ENCODE assay signal across 8 cellular contexts in the genomic region with DNA sequence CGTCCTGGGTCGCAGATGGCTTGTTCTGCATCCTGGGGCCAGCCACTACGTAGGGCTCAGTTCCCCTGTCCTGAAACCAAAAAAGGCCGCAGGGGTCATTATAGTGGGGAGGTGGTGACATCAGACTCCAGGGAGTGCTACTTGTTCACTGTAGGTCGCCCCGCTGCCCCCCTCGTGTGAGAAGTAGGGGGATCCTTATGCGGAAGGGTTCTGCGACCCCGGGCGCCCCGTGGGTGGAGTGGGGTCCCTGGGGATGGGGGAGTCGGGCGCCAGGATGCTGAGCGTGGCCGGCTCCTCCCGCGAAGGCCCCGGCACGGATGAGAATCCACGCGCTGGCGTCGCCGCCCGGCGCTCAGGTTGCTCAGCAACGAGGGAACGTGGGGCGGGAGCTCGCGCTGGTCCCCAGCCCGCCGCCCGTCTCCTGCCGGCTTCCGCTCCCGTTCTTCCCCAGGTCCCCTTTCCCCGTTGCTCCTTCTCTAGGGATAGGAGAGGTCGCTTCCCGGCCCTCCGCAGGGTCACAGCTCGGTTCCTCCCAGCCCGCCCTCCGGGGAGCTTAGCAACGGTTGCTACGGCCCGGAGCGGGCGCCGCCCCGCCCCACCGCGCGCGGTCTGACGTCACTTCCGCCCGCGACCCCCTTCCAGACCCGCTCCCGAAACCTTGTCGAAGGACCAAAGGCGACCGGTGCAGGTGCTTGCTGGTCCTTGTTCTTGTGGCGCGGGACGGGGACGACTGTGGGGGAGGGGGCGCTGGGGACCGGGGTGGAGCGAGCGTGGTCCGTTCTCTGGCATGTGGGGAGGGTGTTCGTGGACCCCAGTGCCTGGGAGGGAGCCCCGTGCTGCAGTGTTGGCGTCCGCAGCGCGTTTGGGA. TPM values are rescaled to one million over a fixed set of nuclear protein-coding genes. Genes with fewer than 3 reads are reported as not detected.
DNase-seq lines count a peak whose midpoint lies in the region; ATAC-seq, FAIRE-seq and TF ChIP-seq lines count a peak whose summit lies in the region.

Gene NAT14, plus strand, starts transcription at position 618 of the 868 bp plus-strand sequence. CDS start 521 bp downstream, outside the sequence.

- peak within 1 kb of the TSS; percentile 39; the same call in 1 of the 2 replicates for H2BK12ac ChIP-seq in H1 (ENCODE audit: low read depth, low read length)

- no peak within 1 kb of the TSS for H3K14ac ChIP-seq in H1 (ENCODE audit: insufficient read length)

- peaks cover 0 to 5% of the 10 kb centered on the region in 2 experiments; a peak in 1 of 4 replicates for H3K79me2 ChIP-seq in H1 (ENCODE audit: control insufficient read depth in 1 of 2, insufficient read depth in 2 of 2, low read length in 2 of 2)

- peak within 1 kb of the TSS; percentile 82 for H3K56ac ChIP-seq in H1 (replicated peaks; ENCODE audit: insufficient read length, low read depth, low read length)

- no peak for TF ChIP-seq CTCF in H1 (IDR thresholded peaks at IDR 0.05; ENCODE audit: control extremely low read depth in 1 of 3, insufficient read depth in 1 of 3, low read depth in 1 of 3, low read length in 3 of 3)

- TF ChIP-seq RAD21 in H1 (IDR thresholded peaks at IDR 0.05 in 1 of 2, conservative IDR thresholded peaks at IDR 0.05 in 1 of 2; ENCODE audit: low read depth in 2 of 2, low read length in 2 of 2): no peak

- H2AK5ac ChIP-seq in H1 (ENCODE audit: low read depth, low read length): no peak within 1 kb of the TSS

- H3K4me1 ChIP-seq in H1 (replicated peaks in 1 of 4; ENCODE audit: control insufficient read depth in 3 of 4, insufficient read depth in 4 of 4, low read length in 3 of 4) (peaks cover 0 to 50% (median 36%) of the 10 kb centered on the region in 4 experiments; a peak in 6 of 7 replicates), mesodermal cell (ENCODE audit: control insufficient read depth, insufficient read depth, low read length, poor library complexity, severe bottlenecking) (peaks cover 46% of the 10 kb centered on the region)

- H4K91ac ChIP-seq in H1 (replicated peaks; ENCODE audit: insufficient read length, low read length): peak within 1 kb of the TSS; percentile 81

- peak within 1 kb of the TSS; percentile 60 for H3K18ac ChIP-seq in H1 (ENCODE audit: extremely low read depth, low read length)

- ATAC-seq in HG02588 (IDR thresholded peaks at IDR 0.05; ENCODE audit: unreplicated experiment): peak; percentile 52
- no peak for ATAC-seq in GM21447 (IDR thresholded peaks at IDR 0.05; ENCODE audit: unreplicated experiment)

- DNase-seq in DMS79 (lab: John Stamatoyannopoulos, UW): peak; percentile 35
- peak; percentile 90 for DNase-seq in NCI-H69 (lab: John Stamatoyannopoulos, UW)
- DNase-seq in activated CD8-positive, alpha-beta memory T cell treated with anti-CD3 and anti-CD28 coated beads for 24 hours: peak; percentile 92
- peak; percentile 68 to 97 for DNase-seq in H1 (ENCODE audit: low read depth in 1 of 2, low spot score in 2 of 2)
- peak; percentile 19 to 40 for DNase-seq in stimulated activated CD8-positive, alpha-beta memory T cell treated with anti-CD3 and anti-CD28 coated beads, Interleukin-7, amount 100 ng/mL, for 1 hour (ENCODE audit: low read depth in 2 of 2)

- H3K9me3 ChIP-seq in H1 (ENCODE audit: insufficient read depth in 2 of 2, low read depth in 1 of 2, low read length in 1 of 2) (no peaks in the 10 kb centered on the region), mesodermal cell (ENCODE audit: control insufficient read depth, low read length) (no peaks in the 10 kb centered on the region)

- H3K27me3 ChIP-seq in H1 (replicated peaks in 1 of 4; ENCODE audit: control insufficient read depth in 3 of 4, extremely low read depth in 1 of 4, insufficient read depth in 3 of 4, low read length in 3 of 4): no peaks in the 10 kb centered on the region

- no peak for FAIRE-seq in H1 (lab: Jason Lieb, UNC)

- peak within 1 kb of the TSS; percentile 70 for H4K5ac ChIP-seq in H1 (ENCODE audit: insufficient read length, low read depth, low read length)

- peaks cover 0 to 6% of the 10 kb centered on the region in 2 experiments for H4K20me1 ChIP-seq in H1 (replicated peaks in 1 of 2; ENCODE audit: control insufficient read depth in 1 of 2, insufficient read depth in 2 of 2, low read length in 2 of 2)

- peak in 1 of 2 experiments; percentile 55; a peak in 2 of 3 replicates for TF ChIP-seq POLR2A in H1 (IDR thresholded peaks at IDR 0.05; ENCODE audit: control extremely low read depth in 1 of 2, low read depth in 2 of 2, low read length in 2 of 2)

- H3K4me2 ChIP-seq in H1 (ENCODE audit: insufficient read depth in 1 of 2, low read depth in 2 of 2, low read length in 2 of 2): peak within 1 kb of the TSS; percentile 68 to 89

- H2AFZ ChIP-seq in H1 (ENCODE audit: low read length): no peak within 1 kb of the TSS

- peak within 1 kb of the TSS; percentile 78 for H3K4ac ChIP-seq in H1 (replicated peaks; ENCODE audit: insufficient read length, low read depth, low read length)

- H2BK120ac ChIP-seq in H1 (replicated peaks; ENCODE audit: low read depth, low read length): no peak within 1 kb of the TSS

- H3K27ac ChIP-seq in H1 (ENCODE audit: low read depth, low read length) (peak within 1 kb of the TSS; percentile 69; the same call in 1 of the 2 replicates), mesodermal cell (ENCODE audit: low read depth, low read length, severe bottlenecking) (peak within 1 kb of the TSS; percentile 78)

- H3K36me3 ChIP-seq in H1 (ENCODE audit: control insufficient read depth in 2 of 4, insufficient read depth in 4 of 4, low read length in 3 of 4) (peaks cover 0 to 10% (median 0%) of the 10 kb centered on the region in 4 experiments; a peak in 2 of 8 replicates), mesodermal cell (ENCODE audit: control insufficient read depth, insufficient read depth, low read length) (peaks cover 16% of the 10 kb centered on the region)

- peak within 1 kb of the TSS; percentile 88; the same call in 1 of the 2 replicates for H2BK15ac ChIP-seq in H1 (ENCODE audit: low read length)

- peak within 1 kb of the TSS in 3 of 4 experiments; percentile 53 to 60 (median 56); a peak in 6 of 7 replicates for H3K9ac ChIP-seq in H1 (replicated peaks in 1 of 4; ENCODE audit: extremely low read depth in 1 of 4, low read depth in 3 of 4, low read length in 3 of 4)

- TF ChIP-seq EP300 in H1 (IDR thresholded peaks at IDR 0.05; ENCODE audit: borderline replicate concordance in 1 of 2, low read depth in 2 of 2, low read length in 2 of 2): peak in 1 of 2 experiments; percentile 50; a peak in 1 of 3 replicates

- H3K4me3 ChIP-seq in H1 (ENCODE audit: extremely low read depth in 1 of 4, insufficient read depth in 2 of 4, low read depth in 3 of 4, low read length in 4 of 4) (peak within 1 kb of the TSS; percentile 46 to 88 (median 76)), mesodermal cell (ENCODE audit: extremely low read depth, insufficient read depth, low read length, poor library complexity, severe bottlenecking) (peak within 1 kb of the TSS; percentile 79)

- H4K8ac ChIP-seq in H1 (ENCODE audit: extremely low read depth, insufficient read depth, low read length): peak within 1 kb of the TSS; percentile 87; the same call in 1 of the 2 replicates

- WGBS in H1 (ENCODE audit: extremely low coverage in 1 of 2, insufficient coverage in 1 of 2, insufficient read length in 1 of 2, insufficient replicate concordance in 2 of 2, low coverage in 1 of 2, low lambda C conversion rate in 2 of 2, missing lambda C conversion rate in 1 of 2), 2 experiments: 3% methylated on average over 52 of the region's 80 CpGs; no CpG with 5 or more reads in 1 of the 2 experiments
- 6 to 8% methylated on average over 39 to 46 of the region's 80 CpGs for WGBS in mesodermal cell (ENCODE audit: insufficient coverage in 2 of 2), 2 experiments

- CTCF ChIA-PET in H1 (lab: Charles Lee; ENCODE audit: partially characterized antibody): interaction anchor here (1.0 to 3.9 kb wide), 8 partner anchors 12 to 183 kb away, joined by 3 to 28 read pairs (median 4); partner anchors contain the start of gene ZNF865

- POLR2A ChIA-PET in H1 (lab: Charles Lee; ENCODE audit: partially characterized antibody): interaction anchor here (0.6 to 6.8 kb wide), 17 partner anchors 8 to 667 kb away, joined by 3 to 50 read pairs (median 6); partner anchors contain the start of genes FIZ1, ZNF628 and ZNF865

- peaks cover 11% of the 10 kb centered on the region for H3K23me2 ChIP-seq in H1 (ENCODE audit: low read depth, low read length)

- no peak within 1 kb of the TSS for H2BK20ac ChIP-seq in H1 (ENCODE audit: low read length)

- peaks cover 4% of the 10 kb centered on the region; the same call in 1 of the 2 replicates for H3K79me1 ChIP-seq in H1 (ENCODE audit: low read depth, low read length)

- H3K23ac ChIP-seq in H1 (ENCODE audit: insufficient read length): no peak within 1 kb of the TSS

- peak within 1 kb of the TSS; percentile 87; the same call in 1 of the 2 replicates for H2BK5ac ChIP-seq in H1 (ENCODE audit: low read depth, low read length)

TF ChIP-seq in H1, 55 proteins besides CTCF, POLR2A, EP300 and RAD21 (continues in another document):
- TF ChIP-seq E2F6 (IDR thresholded peaks at IDR 0.05) (no peak), JUND (IDR thresholded peaks at IDR 0.05; ENCODE audit: low read length) (peak; percentile 77), SP4 (IDR thresholded peaks at IDR 0.05; ENCODE audit: low read length) (no peak), CBX5 (IDR thresholded peaks at IDR 0.05; ENCODE audit: low read depth, low read length) (no peak), CEBPB (IDR thresholded peaks at IDR 0.05; ENCODE audit: low read depth, low read length) (0 out of 2 replicates have a peak, but pooled peaks have one; percentile 22), EGR1 (IDR thresholded peaks at IDR 0.05; ENCODE audit: borderline replicate concordance, low read depth, low read length) (peak; percentile 17; the same call in 1 of the 2 replicates), TAF1 (IDR thresholded peaks at IDR 0.05; ENCODE audit: low read depth, low read length) (peak; percentile 70)

RNA-seq across cellular contexts. Expression of gene NAT14, which starts in this region (rescaled TPM):
- total RNA-seq in H1 (2021; fragmentation: NEBNext Ultra II Directional; extraction: Animal tissue kit (Norgen Biotek cat#: 25700)): 69.1 and 71.2 TPM in 2 replicates
- polyA plus RNA-seq in H1 (2011; rRNA removed): 47.1 and 79.5 TPM in 2 replicates
- polyA plus RNA-seq in H1 (2011; cell fraction: cytosol; rRNA removed): 51.3 TPM
- 132 TPM for polyA plus RNA-seq in H1 (2011; cell fraction: nucleus; rRNA removed)
- 61.3 to 71.3 TPM (median 67.2 TPM) in 4 replicates for polyA plus RNA-seq in H1 (2012, experiment 1 of 2)
- polyA plus RNA-seq in H1 (2012, experiment 2 of 2): 81.6 TPM
- 91.7 TPM for polyA plus RNA-seq in H1 (2013, experiment 1 of 2)
- 105 TPM for polyA plus RNA-seq in H1 (2013, experiment 2 of 2)
- polyA minus RNA-seq in H1 (2011; rRNA and poly(A)+ RNA removed): 7.1 and 10.9 TPM in 2 replicates
- 14.2 TPM for polyA minus RNA-seq in H1 (2011; cell fraction: cytosol; rRNA and poly(A)+ RNA removed)
- polyA minus RNA-seq in H1 (2011; cell fraction: nucleus; rRNA and poly(A)+ RNA removed): 14.5 TPM
- polyA plus RNA-seq in mesodermal cell (2013, experiment 1 of 2): 52.4 TPM
- polyA plus RNA-seq in mesodermal cell (2013, experiment 2 of 2): 50.0 TPM

Comparison
In these comparisons a context has a peak if more than half of its experiments do, and no peak if none do; other contexts are left out.
1. DNase-seq: peak in every context shown above with its lines; median percentile 92 in activated CD8-positive, alpha-beta memory T cell treated with anti-CD3 and anti-CD28 coated beads for 24 hours; 90 in NCI-H69; 82 in H1; 35 in DMS79; 30 in stimulated activated CD8-positive, alpha-beta memory T cell treated with anti-CD3 and anti-CD28 coated beads, Interleukin-7, amount 100 ng/mL, for 1 hour.